1 cellular context compared by ENCODE assay signal in genomic region chr6:144064402-144064830, GRCh38.
TF ChIP-seq lines count a peak whose summit lies in the region.

No MANE protein-coding gene starts in this region.

TF ChIP-seq in K562, 482 proteins besides CTCF, POLR2A, EP300 and RAD21 (continued from another document and continues in another):
- 0 out of 2 replicates have a peak, but pooled peaks have one; percentile 5 for TF ChIP-seq ETS1 (conservative IDR thresholded peaks at IDR 0.05; ENCODE audit: control insufficient read depth, low read depth, low read length)
- no peak for TF ChIP-seq SRSF3 (IDR thresholded peaks at IDR 0.05; ENCODE audit: insufficient read depth, low read length)
- no peak for TF ChIP-seq MCM3 (IDR thresholded peaks at IDR 0.05)
- no peak for TF ChIP-seq NCOA1 (IDR thresholded peaks at IDR 0.05; ENCODE audit: low read depth)
- TF ChIP-seq SUPT5H (IDR thresholded peaks at IDR 0.05): no peak
- TF ChIP-seq POLR3A (IDR thresholded peaks at IDR 0.05; ENCODE audit: borderline replicate concordance, extremely low read depth, insufficient read depth, insufficient read length): no peak
- no peak for TF ChIP-seq FOXJ3 (CRISPR knock-in tag; IDR thresholded peaks at IDR 0.05)
- TF ChIP-seq SRF (CRISPR knock-in tag; IDR thresholded peaks at IDR 0.05): no peak
- TF ChIP-seq HIVEP1 (CRISPR knock-in tag; IDR thresholded peaks at IDR 0.05): no peak
- TF ChIP-seq ZNF274 (IDR thresholded peaks at IDR 0.05; ENCODE audit: borderline replicate concordance, low read depth, low read length): no peak
- no peak for TF ChIP-seq HNRNPH1 (optimal IDR thresholded peaks at IDR 0.05; ENCODE audit: low read depth, low read length)
- TF ChIP-seq PCBP2 (IDR thresholded peaks at IDR 0.05; ENCODE audit: low read depth, low read length, poor library complexity, severe bottlenecking): no peak
- TF ChIP-seq RBM17 (IDR thresholded peaks at IDR 0.05; ENCODE audit: borderline replicate concordance, low read depth, low read length): no peak
- TF ChIP-seq KLF10 (CRISPR knock-in tag; IDR thresholded peaks at IDR 0.05): no peak
- TF ChIP-seq MTA3 (IDR thresholded peaks at IDR 0.05; ENCODE audit: borderline replicate concordance): no peak
- TF ChIP-seq TBL1XR1 (IDR thresholded peaks at IDR 0.05; ENCODE audit: low read length in 2 of 2): no peak
- no peak for TF ChIP-seq HBP1 (CRISPR knock-in tag; IDR thresholded peaks at IDR 0.05)
- TF ChIP-seq FOXP4 (CRISPR knock-in tag; IDR thresholded peaks at IDR 0.05; ENCODE audit: borderline replicate concordance): no peak
- no peak for TF ChIP-seq KAT2B (IDR thresholded peaks at IDR 0.05; ENCODE audit: low read depth, low read length)
- TF ChIP-seq KLF1 (tag; IDR thresholded peaks at IDR 0.05): no peak
- no peak for TF ChIP-seq MLX (CRISPR knock-in tag; conservative IDR thresholded peaks at IDR 0.05)
- no peak for TF ChIP-seq ZBTB2 (IDR thresholded peaks at IDR 0.05)
- TF ChIP-seq MNT (conservative IDR thresholded peaks at IDR 0.05): no peak
- TF ChIP-seq XRCC5 (IDR thresholded peaks at IDR 0.05; ENCODE audit: low read depth, low read length): 0 out of 2 replicates have a peak, but pooled peaks have one; percentile 19
- TF ChIP-seq RBM22 (IDR thresholded peaks at IDR 0.05; ENCODE audit: low read depth, low read length, poor library complexity, severe bottlenecking): peak; percentile 32
- TF ChIP-seq KAT7 (CRISPR knock-in tag; IDR thresholded peaks at IDR 0.05; ENCODE audit: borderline replicate concordance): peak; percentile 25; the same call in 1 of the 2 replicates
- no peak for TF ChIP-seq PRDM10 (IDR thresholded peaks at IDR 0.05; ENCODE audit: partially characterized antibody)
- no peak for TF ChIP-seq ZNF583 (CRISPR knock-in tag; IDR thresholded peaks at IDR 0.05)
- TF ChIP-seq NONO (IDR thresholded peaks at IDR 0.05; ENCODE audit: low read depth in 2 of 2, low read length in 1 of 2): no peak
- no peak for TF ChIP-seq RBM15 (IDR thresholded peaks at IDR 0.05; ENCODE audit: insufficient read depth, low read length)
- TF ChIP-seq SETDB1 (IDR thresholded peaks at IDR 0.05; ENCODE audit: low read length): no peak
- no peak for TF ChIP-seq ZNF239 (CRISPR knock-in tag; IDR thresholded peaks at IDR 0.05)
- no peak for TF ChIP-seq CCAR2 (IDR thresholded peaks at IDR 0.05; ENCODE audit: low read depth, low read length)
- peak; percentile 80 for TF ChIP-seq ZBTB7A (IDR thresholded peaks at IDR 0.05; ENCODE audit: borderline replicate concordance, control insufficient read depth, low read depth, low read length)
- 0 out of 2 replicates have a peak, but pooled peaks have one; percentile 8 for TF ChIP-seq ZBTB1 (CRISPR knock-in tag; IDR thresholded peaks at IDR 0.05; ENCODE audit: borderline replicate concordance, low read depth)
- TF ChIP-seq POLR2AphosphoS2 (IDR thresholded peaks at IDR 0.05; ENCODE audit: low read length): no peak
- no peak for TF ChIP-seq ZBTB26 (CRISPR knock-in tag; IDR thresholded peaks at IDR 0.05)
- no peak; the same call in 1 of the 2 replicates for TF ChIP-seq CBX1 (IDR thresholded peaks at IDR 0.05; ENCODE audit: low read depth)
- no peak for TF ChIP-seq PHF8 (IDR thresholded peaks at IDR 0.05; ENCODE audit: borderline replicate concordance, low read length)
- no peak for TF ChIP-seq BMI1 (IDR thresholded peaks at IDR 0.05; ENCODE audit: low read length)
- peak; percentile 74 for TF ChIP-seq SPI1 (IDR thresholded peaks at IDR 0.05; ENCODE audit: borderline replicate concordance, low read depth, low read length)
- no peak for TF ChIP-seq SMAD4 (CRISPR knock-in tag; conservative IDR thresholded peaks at IDR 0.05)
- 0 out of 2 replicates have a peak, but pooled peaks have one; percentile 19 for TF ChIP-seq FOSL1 (tag; conservative IDR thresholded peaks at IDR 0.05)
- peak; percentile 42 for TF ChIP-seq PCBP1 (IDR thresholded peaks at IDR 0.05; ENCODE audit: low read depth, low read length, poor library complexity, severe bottlenecking)
- TF ChIP-seq ZNF197 (CRISPR knock-in tag; IDR thresholded peaks at IDR 0.05; ENCODE audit: low read depth): 0 out of 2 replicates have a peak, but pooled peaks have one; percentile 76
- peak; percentile 47 for TF ChIP-seq ZFX (CRISPR knock-in tag; IDR thresholded peaks at IDR 0.05)
- TF ChIP-seq KDM5B (IDR thresholded peaks at IDR 0.05; ENCODE audit: insufficient replicate concordance, low read depth, low read length): peak; percentile 50
- TF ChIP-seq ZNF696 (CRISPR knock-in tag; conservative IDR thresholded peaks at IDR 0.05): no peak
- TF ChIP-seq GABPA (tag; conservative IDR thresholded peaks at IDR 0.05; ENCODE audit: low read depth): peak; percentile 47; the same call in 1 of the 2 replicates
- TF ChIP-seq ERF (CRISPR knock-in tag; IDR thresholded peaks at IDR 0.05): peak; percentile 57; the same call in 1 of the 2 replicates
- TF ChIP-seq SAFB (IDR thresholded peaks at IDR 0.05; ENCODE audit: borderline replicate concordance, low read depth, low read length): no peak
- no peak for TF ChIP-seq NRF1 (conservative IDR thresholded peaks at IDR 0.05 in 1 of 2, IDR thresholded peaks at IDR 0.05 in 1 of 2)
- no peak for TF ChIP-seq ZNF639 (CRISPR knock-in tag; conservative IDR thresholded peaks at IDR 0.05 in 1 of 2, IDR thresholded peaks at IDR 0.05 in 1 of 2)
- no peak for TF ChIP-seq TFE3 (CRISPR knock-in tag; IDR thresholded peaks at IDR 0.05)
